In the genomic region with DNA sequence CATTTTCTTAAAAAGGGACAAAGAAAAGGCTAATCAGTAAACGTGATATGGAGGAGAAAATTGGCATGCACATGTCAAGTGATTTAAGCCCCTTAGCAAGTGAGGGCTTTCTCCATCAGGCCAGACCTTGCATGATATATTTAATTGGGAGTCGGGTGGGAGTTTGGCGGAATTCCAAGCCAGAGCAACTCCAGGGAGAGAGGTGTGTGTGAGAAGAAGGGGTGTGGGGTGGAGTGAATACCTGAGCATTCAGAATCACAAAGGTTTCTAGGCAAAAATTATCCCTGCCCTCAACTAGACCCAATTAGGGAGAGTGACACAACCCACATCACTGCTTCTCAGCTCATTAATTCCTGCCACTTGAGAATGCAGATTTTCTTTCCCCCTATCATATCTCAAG, we compare ENCODE assay signal across 7 cellular contexts.
"Had no signal": no experiment of that assay in that cellular context is flagged by ENCODE, and none has a peak within 500 bp of the region (broad histone marks: within the 10 kb centered on the region; RNA-seq: fewer than 3 reads in every experiment).

No MANE protein-coding gene starts in this region.

- H3K27ac ChIP-seq: GM23248 had no signal

- H3K4me3 ChIP-seq: GM23248, HAP-1, K562 had no signal

- H3K4me1 ChIP-seq: HAP-1 had no signal

- DNase-seq: GM23248, GOT3, H7, IMR-90 had no signal

- H3K9ac ChIP-seq: GM23248 had no signal

- H3K36me3 ChIP-seq: HAP-1 had no signal

- ATAC-seq: HCT116, K562 had no signal

- H3K9me3 ChIP-seq: HAP-1 had no signal

- H2AFZ ChIP-seq: GM23248 had no signal
